Comparison of ENCODE assay signal across 1 cellular context in genomic region chr16:27285676-27286196, GRCh38.
TF ChIP-seq lines count a peak whose summit lies in the region.

No MANE protein-coding gene starts in this region.

TF ChIP-seq in liver, 16 proteins besides CTCF, POLR2A, EP300 and RAD21 (continued from another document):
- no peak for TF ChIP-seq REST (IDR thresholded peaks at IDR 0.05)
